In genomic region chr9:85453850-85454249, GRCh38 we compare ENCODE assay signal across 22 cellular contexts.
DNase-seq lines count a peak whose midpoint lies in the region; ATAC-seq and TF ChIP-seq lines count a peak whose summit lies in the region.
"Had no signal": no experiment of that assay in that cellular context is flagged by ENCODE, and none has a peak within 500 bp of the region (broad histone marks: within the 10 kb centered on the region; RNA-seq: fewer than 3 reads in every experiment).

No MANE protein-coding gene starts in this region.

- H3K36me3 ChIP-seq in aorta (ENCODE audit: control insufficient read depth in 1 of 2, insufficient read depth in 2 of 2, low read length in 1 of 2) = no peaks in the 10 kb centered on the region
- H3K36me3 ChIP-seq: HAP-1, MG63 had no signal

- intact Hi-C loops in Right ventricle myocardium superior (cut with DNase I) (no loop called here), cardiac septum (cut with DNase I) (loop anchor here (5.0 kb wide), 1 partner anchor 42 kb away; no protein-coding TSS in a partner anchor), right cardiac atrium (cut with DNase I) (no loop called here), aorta (cut with DNase I) (no loop called here)

- H3K27ac ChIP-seq in right cardiac atrium (ENCODE audit: low read length) = no peak overlapping the region
- H3K27ac ChIP-seq in aorta (ENCODE audit: low read depth in 1 of 2, low read length in 2 of 2) = no peak overlapping the region

- WGBS in right cardiac atrium = 64% methylated on average over 5 of the region's 5 CpGs
- WGBS in aorta, 2 donors = 73 to 81% methylated on average over 5 of the region's 5 CpGs

- no peak overlapping the region for H3K4me3 ChIP-seq in fibroblast of the aortic adventitia (ENCODE audit: low read depth, low read length)
- H3K4me3 ChIP-seq in right cardiac atrium (ENCODE audit: low read length) = no peak overlapping the region
- no peak overlapping the region for H3K4me3 ChIP-seq in aorta (ENCODE audit: low read length in 2 of 2)
- H3K4me3 ChIP-seq: GM23338, HAP-1, K562, MG63 had no signal

- TF ChIP-seq CTCF in fibroblast of the aortic adventitia (IDR thresholded peaks at IDR 0.05; ENCODE audit: insufficient read depth, low read length) = no peak

- H3K9me3 ChIP-seq in right cardiac atrium (ENCODE audit: control insufficient read depth, low read length) (no peaks in the 10 kb centered on the region), aorta (ENCODE audit: control insufficient read depth, low read length) (no peaks in the 10 kb centered on the region)
- H3K9me3 ChIP-seq: HAP-1, MG63 had no signal

- H3K27me3 ChIP-seq in right cardiac atrium (ENCODE audit: control insufficient read depth, insufficient read depth) = no peaks in the 10 kb centered on the region
- no peaks in the 10 kb centered on the region for H3K27me3 ChIP-seq in aorta (ENCODE audit: control insufficient read depth in 1 of 2, insufficient read depth in 2 of 2, low read length in 1 of 2)
- H3K27me3 ChIP-seq: MG63 had no signal

- ATAC-seq in Right ventricle myocardium superior (ENCODE audit: poor library complexity) (peak; percentile 27), right cardiac atrium (peak; percentile 77 to 99), aorta (ENCODE audit: low FRiP score) (peak; percentile 63), GM19351 (IDR thresholded peaks at IDR 0.05; ENCODE audit: unreplicated experiment) (no peak)
- ATAC-seq: GM23338, K562 had no signal

- H3K4me1 ChIP-seq in right cardiac atrium (ENCODE audit: control insufficient read depth, insufficient read depth, low read length) (no peaks in the 10 kb centered on the region), aorta (ENCODE audit: control insufficient read depth in 1 of 2, insufficient read depth in 2 of 2, low read length in 2 of 2) (no peaks in the 10 kb centered on the region)
- H3K4me1 ChIP-seq: HAP-1 had no signal

- DNase-seq in Right ventricle myocardium superior (no peak), cardiac septum (ENCODE audit: low spot score) (no peak), fibroblast of the aortic adventitia (ENCODE audit: low read depth) (peak; percentile 53), right cardiac atrium (peak; percentile 27 to 55 (median 48)), aorta (no peak), DMS 273 (lab: John Stamatoyannopoulos, UW; ENCODE audit: unreplicated experiment) (no peak)
- DNase-seq in activated naive CD4-positive, alpha-beta T cell treated with Interleukin-2 at 50 U/mL for 16 hours = no peak
- DNase-seq: 8988T; CD4-positive, CD25-positive, alpha-beta regulatory T cell; DMS79; MG63; NCI-H1417; NCI-H1694 treated with DMSO at 0.1 percent for 48 hours; NCI-H2081 treated with DMSO at 0.1 percent for 48 hours; NCI-H2171 treated with DMSO at 0.1 percent for 48 hours; NCI-H446; NCI-H526; OCI-M1 had no signal

Comparison
In these comparisons a context has a peak if more than half of its experiments do, and no peak if none do; other contexts are left out.
1. DNase-seq: peak in fibroblast of the aortic adventitia (single experiment) and right cardiac atrium (3 of 3); none in Right ventricle myocardium superior (single experiment), cardiac septum (single experiment), aorta (0 of 2), activated naive CD4-positive, alpha-beta T cell treated with Interleukin-2 at 50 U/mL for 16 hours (single experiment) and DMS 273 (single experiment).